15 cellular contexts compared by ENCODE assay signal in genomic region chr1:220905650-220906560, GRCh38.
"Had no signal": no experiment of that assay in that cellular context is flagged by ENCODE, and none has a peak within 500 bp of the region (broad histone marks: within the 10 kb centered on the region; RNA-seq: fewer than 3 reads in every experiment).

No MANE protein-coding gene starts in this region.

- H3K27ac Mint-ChIP-seq: activated CD8-positive, alpha-beta memory T cell treated with anti-CD3 and anti-CD28 coated beads, Interleukin-2, amount 10 ng/mL, durations not matched to agents 7 days and 5 days; activated naive CD8-positive, alpha-beta T cell; neural progenitor cell; stimulated activated naive CD8-positive, alpha-beta T cell treated with anti-CD3 and anti-CD28 coated beads, Interleukin-15, amount 100 ng/mL, for 72 hours; T-helper 2 cell treated with Interferon-gamma antibody and Interleukin-4, amounts not matched to agents 5 μg/mL and 100 μg/mL, for 36 hours had no signal

- ATAC-seq: activated CD8-positive, alpha-beta memory T cell treated with anti-CD3 and anti-CD28 coated beads, Interleukin-2, amount 10 ng/mL, durations not matched to agents 7 days and 5 days; heart left ventricle; pancreas; stimulated activated naive CD8-positive, alpha-beta T cell treated with anti-CD3 and anti-CD28 coated beads, Interleukin-15, amount 100 ng/mL, for 72 hours had no signal

- H3K9me3 ChIP-seq: esophagus squamous epithelium, heart left ventricle, pancreas, testis had no signal

- H3K36me3 Mint-ChIP-seq: activated CD8-positive, alpha-beta memory T cell treated with anti-CD3 and anti-CD28 coated beads, Interleukin-2, amount 10 ng/mL, durations not matched to agents 7 days and 5 days; activated naive CD8-positive, alpha-beta T cell; neural progenitor cell had no signal

- H3K4me1 Mint-ChIP-seq: activated CD8-positive, alpha-beta memory T cell treated with anti-CD3 and anti-CD28 coated beads, Interleukin-2, amount 10 ng/mL, durations not matched to agents 7 days and 5 days; neural progenitor cell; stimulated activated naive CD8-positive, alpha-beta T cell treated with anti-CD3 and anti-CD28 coated beads, Interleukin-15, amount 100 ng/mL, for 72 hours had no signal

- H3K4me1 ChIP-seq: esophagus squamous epithelium, neural progenitor cell, pancreas, testis had no signal

- H3K27me3 ChIP-seq: pancreas, testis had no signal

- H3K36me3 ChIP-seq: esophagus squamous epithelium, heart left ventricle, neural progenitor cell, pancreas had no signal

- H3K27ac ChIP-seq: esophagus squamous epithelium, heart left ventricle, neural progenitor cell, pancreas, testis had no signal

- H3K4me3 Mint-ChIP-seq: activated CD8-positive, alpha-beta memory T cell treated with anti-CD3 and anti-CD28 coated beads, Interleukin-2, amount 10 ng/mL, durations not matched to agents 7 days and 5 days; activated naive CD8-positive, alpha-beta T cell; neural progenitor cell; stimulated activated naive CD8-positive, alpha-beta T cell treated with anti-CD3 and anti-CD28 coated beads, Interleukin-15, amount 100 ng/mL, for 72 hours; T-helper 2 cell treated with Interferon-gamma antibody and Interleukin-4, amounts not matched to agents 5 μg/mL and 100 μg/mL, for 36 hours had no signal

- H3K9me3 Mint-ChIP-seq: neural progenitor cell; stimulated activated naive CD8-positive, alpha-beta T cell treated with anti-CD3 and anti-CD28 coated beads, Interleukin-15, amount 100 ng/mL, for 72 hours; T-helper 2 cell treated with Interferon-gamma antibody and Interleukin-4, amounts not matched to agents 5 μg/mL and 100 μg/mL, for 36 hours had no signal

- DNase-seq: activated CD4-positive, alpha-beta T cell treated with anti-CD3 and anti-CD28 coated beads for 1 hour; activated CD4-positive, alpha-beta T cell treated with anti-CD3 and anti-CD28 coated beads, Interleukin-2, amount 50 U/mL, for 48 hours; activated CD8-positive, alpha-beta memory T cell treated with anti-CD3 and anti-CD28 coated beads, Interleukin-2, amount 10 ng/mL, durations not matched to agents 7 days and 5 days; activated gamma-delta T cell; activated T-cell treated with anti-CD3 and anti-CD28 coated beads, Interleukin-2, amount 50 U/mL, for 48 hours; anterior cingulate cortex; esophagus squamous epithelium; heart left ventricle; pancreas; stimulated activated CD4-positive, alpha-beta T cell treated with anti-CD3 and anti-CD28 coated beads, Interleukin-4, amount 100 ng/mL, for 1 hour; stimulated activated naive CD8-positive, alpha-beta T cell treated with anti-CD3 and anti-CD28 coated beads, Interleukin-15, amount 100 ng/mL, for 72 hours; testis had no signal

- H3K4me3 ChIP-seq: esophagus squamous epithelium, heart left ventricle, neural progenitor cell, pancreas, testis had no signal
